ENCODE assay signal across 12 cellular contexts in genomic region chr10:21368022-21368582, GRCh38.
DNase-seq lines count a peak whose midpoint lies in the region; ATAC-seq and TF ChIP-seq lines count a peak whose summit lies in the region.
"Had no signal": no experiment of that assay in that cellular context is flagged by ENCODE, and none has a peak within 500 bp of the region (broad histone marks: within the 10 kb centered on the region; RNA-seq: fewer than 3 reads in every experiment).

No MANE protein-coding gene starts in this region.

- in situ Hi-C loops in KBM-7 (cut with MboI; ENCODE audit: low pct_unique_long_range_greater_than_20kb, low sequenced_read_pairs): no loop called here

- H3K4me3 ChIP-seq in fibroblast of villous mesenchyme (ENCODE audit: low read depth, low read length): no peak overlapping the region
- H3K4me3 ChIP-seq: BLaER1 treated with 17β-estradiol and CSF1 and Interleukin-3, amounts not matched to agents 10 nM and 100 nM had no signal

- ATAC-seq in GM18511 (IDR thresholded peaks at IDR 0.05; ENCODE audit: unreplicated experiment): peak; percentile 73
- peak; percentile 55 for ATAC-seq in GM21619 (IDR thresholded peaks at IDR 0.05; ENCODE audit: unreplicated experiment)
- ATAC-seq in HG02763 (IDR thresholded peaks at IDR 0.05; ENCODE audit: unreplicated experiment): no peak

- DNase-seq in KBM-7 (peak; percentile 73), fibroblast of villous mesenchyme (ENCODE audit: low read depth) (peak; percentile 40), NCI-H146 (lab: John Stamatoyannopoulos, UW) (no peak), pons (ENCODE audit: low spot score) (no peak)
- no peak for DNase-seq in activated naive CD4-positive, alpha-beta T cell treated with Interleukin-2 at 50 U/mL for 16 hours
- DNase-seq: KG1, midbrain, NCI-H748 treated with DMSO at 0.1 percent for 48 hours had no signal

- no peak for TF ChIP-seq CTCF in fibroblast of villous mesenchyme (IDR thresholded peaks at IDR 0.05; ENCODE audit: insufficient read depth, low read depth, low read length)

Comparison
In these comparisons a context has a peak if more than half of its experiments do, and no peak if none do; other contexts are left out.
1. DNase-seq: peak in KBM-7 (single experiment) and fibroblast of villous mesenchyme (single experiment); none in NCI-H146 (single experiment), pons (single experiment) and activated naive CD4-positive, alpha-beta T cell treated with Interleukin-2 at 50 U/mL for 16 hours (single experiment).